In the genomic region with DNA sequence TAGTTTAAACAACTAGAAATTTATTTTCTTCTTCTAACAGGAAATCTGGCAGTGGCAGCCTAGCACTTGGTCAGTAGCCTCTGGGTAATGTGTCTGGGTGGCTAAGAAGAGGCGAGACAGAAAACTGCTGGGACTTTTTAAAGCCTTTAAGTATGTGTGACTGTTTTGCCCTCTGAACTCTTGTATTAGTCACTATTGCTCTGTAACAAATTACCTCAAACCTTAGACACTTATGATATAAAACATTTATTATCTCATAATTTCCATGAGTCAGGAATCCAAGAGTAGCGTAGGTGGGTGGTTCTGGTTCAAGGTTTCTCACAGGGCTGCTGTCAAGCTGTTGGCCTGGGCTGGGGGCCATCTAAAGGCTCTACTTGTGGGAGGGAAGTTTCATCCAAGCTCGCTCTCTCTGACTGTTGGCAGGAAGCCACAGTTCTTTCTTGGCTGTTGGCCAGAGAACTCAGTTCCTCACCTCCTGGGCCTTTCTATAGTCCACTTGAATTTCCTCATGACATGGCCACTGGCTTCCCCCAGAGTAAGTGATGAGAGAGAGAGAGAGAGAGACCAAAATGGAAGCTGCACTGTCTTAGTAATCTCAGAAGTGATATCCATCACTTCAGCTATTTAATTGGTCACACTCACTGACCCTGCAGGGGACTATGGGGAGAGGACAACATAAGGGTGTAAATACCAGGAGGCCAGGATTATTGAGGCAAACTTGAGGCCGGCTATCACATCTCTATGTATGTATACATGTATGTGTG, we compare ENCODE assay signal across 8 cellular contexts. TPM values are rescaled to one million over a fixed set of nuclear protein-coding genes. Genes with fewer than 3 reads are reported as not detected.
DNase-seq lines count a peak whose midpoint lies in the region; ATAC-seq and TF ChIP-seq lines count a peak whose summit lies in the region.

No MANE protein-coding gene starts in this region.

- peak overlapping the region; percentile 19 for H3K4me3 Mint-ChIP-seq in activated CD4-positive, alpha-beta T cell treated with anti-CD3 and anti-CD28 coated beads for 36 hours

- ATAC-seq in GM21390 (IDR thresholded peaks at IDR 0.05; ENCODE audit: unreplicated experiment) = peak; percentile 55
- peak; percentile 92 for ATAC-seq in activated CD4-positive, alpha-beta T cell treated with anti-CD3 and anti-CD28 coated beads for 36 hours

- H3K4me3 ChIP-seq in BE2C (ENCODE audit: low read depth, low read length) = no peak overlapping the region
- H3K4me3 ChIP-seq in choroid plexus epithelial cell (ENCODE audit: low read depth, low read length) = no peak overlapping the region

- H3K4me1 ChIP-seq in BE2C = peaks cover 5% of the 10 kb centered on the region; the same call in 1 of the 2 replicates

- peak; percentile 83 for DNase-seq in BE2C
- DNase-seq in NCI-H2171 (lab: John Stamatoyannopoulos, UW) = peak; percentile 30
- DNase-seq in activated CD4-positive, alpha-beta T cell treated with anti-CD3 and anti-CD28 coated beads for 36 hours = peak; percentile 90
- DNase-seq in choroid plexus epithelial cell (ENCODE audit: low read depth) = peak; percentile 99
- peak; percentile 91 for DNase-seq in mesenteric fat pad (ENCODE audit: low spot score)
- DNase-seq in stimulated activated CD8-positive, alpha-beta memory T cell treated with anti-CD3 and anti-CD28 coated beads, Interleukin-15, amount 100 ng/mL, for 24 hours (ENCODE audit: low read depth) = peak; percentile 23
- no peak for DNase-seq in OCI-M2 (lab: John Stamatoyannopoulos, UW; ENCODE audit: unreplicated experiment)

- no peaks in the 10 kb centered on the region for H3K36me3 ChIP-seq in BE2C

- TF ChIP-seq CTCF in BE2C (IDR thresholded peaks at IDR 0.05; ENCODE audit: low read depth, low read length) (no peak), choroid plexus epithelial cell (conservative IDR thresholded peaks at IDR 0.05; ENCODE audit: low read depth, low read length) (no peak)

- H3K27me3 ChIP-seq in BE2C = no peaks in the 10 kb centered on the region

- H3K4me1 Mint-ChIP-seq in activated CD4-positive, alpha-beta T cell treated with anti-CD3 and anti-CD28 coated beads for 36 hours = peaks cover 46% of the 10 kb centered on the region

- H3K27ac Mint-ChIP-seq in activated CD4-positive, alpha-beta T cell treated with anti-CD3 and anti-CD28 coated beads for 36 hours = peak overlapping the region; percentile 84

- H3K9me3 Mint-ChIP-seq in activated CD4-positive, alpha-beta T cell treated with anti-CD3 and anti-CD28 coated beads for 36 hours (ENCODE audit: low read depth) = peaks cover 1% of the 10 kb centered on the region

- no peaks in the 10 kb centered on the region for H3K36me3 Mint-ChIP-seq in activated CD4-positive, alpha-beta T cell treated with anti-CD3 and anti-CD28 coated beads for 36 hours (ENCODE audit: low read depth)

- intact Hi-C loops in activated CD4-positive, alpha-beta T cell treated with anti-CD3 and anti-CD28 coated beads for 36 hours (cut with DNase I, micrococcal nuclease) = loop anchor here (1.0 to 5.0 kb wide), 7 partner anchors 17 to 1043 kb away; a partner anchor contains a TSS

- POLR2A ChIA-PET in activated CD4-positive, alpha-beta T cell treated with anti-CD3 and anti-CD28 coated beads for 36 hours (lab: Charles Lee) = interaction anchor here (0.5 to 1.3 kb wide), 9 partner anchors 18 to 84 kb away, joined by 3 to 7 read pairs (median 3); a partner anchor contains a TSS

- CTCF ChIA-PET in activated CD4-positive, alpha-beta T cell treated with anti-CD3 and anti-CD28 coated beads for 36 hours (lab: Charles Lee) = interaction anchor here (0.5 to 1.4 kb wide), 8 partner anchors 14 to 389 kb away, joined by 3 to 7 read pairs (median 3); a partner anchor contains a TSS

- H3K9me3 ChIP-seq in BE2C = no peaks in the 10 kb centered on the region

- H3K27me3 Mint-ChIP-seq in activated CD4-positive, alpha-beta T cell treated with anti-CD3 and anti-CD28 coated beads for 36 hours = no peaks in the 10 kb centered on the region

RNA-seq across cellular contexts. Expression of a gene that starts 17.4 kb away (rescaled TPM):
- 5.9 TPM for polyA plus RNA-seq in BE2C (2012; ENCODE audit: insufficient read depth, insufficient read length, low read depth)
- 10 to 100 TPM; 14.9 to 17.0 TPM for total RNA-seq in activated CD4-positive, alpha-beta T cell treated with anti-CD3 and anti-CD28 coated beads for 36 hours
- total RNA-seq in mesenteric fat pad = 8.7 TPM

RNA-seq across cellular contexts. Expression of a gene that starts 17.8 kb away (rescaled TPM):
- not detected for polyA plus RNA-seq in BE2C (2012; ENCODE audit: insufficient read depth, insufficient read length, low read depth)
- 1 to 10 TPM; 2.5 TPM for total RNA-seq in activated CD4-positive, alpha-beta T cell treated with anti-CD3 and anti-CD28 coated beads for 36 hours
- 0.51 TPM for total RNA-seq in mesenteric fat pad
